15 cellular contexts compared by ENCODE assay signal in the genomic region with DNA sequence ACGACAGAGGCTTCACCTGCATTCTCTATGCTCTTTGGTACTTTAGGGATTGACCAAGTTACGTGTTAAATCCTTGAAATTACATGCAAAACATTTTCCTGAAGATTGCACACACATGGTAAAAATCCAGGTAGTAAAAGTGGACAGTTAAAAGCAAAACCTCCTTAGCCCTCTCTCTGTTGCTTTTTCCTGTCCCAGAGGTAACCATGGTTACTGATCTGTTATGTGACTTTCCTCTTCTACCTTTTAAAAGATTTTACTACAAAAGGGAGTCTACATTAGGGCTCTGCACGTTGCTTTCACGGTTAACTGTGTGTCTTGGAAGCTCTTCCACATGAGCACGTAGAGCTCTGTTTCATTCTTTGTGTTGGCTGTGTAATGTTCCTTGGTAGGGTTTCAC.
"Had no signal": no experiment of that assay in that cellular context is flagged by ENCODE, and none has a peak within 500 bp of the region (broad histone marks: within the 10 kb centered on the region; RNA-seq: fewer than 3 reads in every experiment).

No MANE protein-coding gene starts in this region.

- H3K4me3 Mint-ChIP-seq: activated B cell treated with CpG ODN at 0.5 μM for 24 hours; activated CD4-positive, alpha-beta T cell treated with anti-CD3 and anti-CD28 coated beads, Interleukin-2, amount 10 ng/mL, durations not matched to agents 24 days and 14 days; activated naive CD4-positive, alpha-beta T cell treated with anti-CD3 and anti-CD28 coated beads, Interleukin-2, amount 10 ng/mL, durations not matched to agents 7 days and 5 days; activated T-helper 17 cell treated with anti-CD3 and anti-CD28 coated beads, Interleukin-2, amount 50 U/mL, for 72 hours; T-helper 17 cell had no signal

- H3K9me3 Mint-ChIP-seq: activated B cell treated with CpG ODN at 0.5 μM for 24 hours; activated CD4-positive, alpha-beta T cell treated with anti-CD3 and anti-CD28 coated beads, Interleukin-2, amount 10 ng/mL, durations not matched to agents 24 days and 14 days; activated naive CD4-positive, alpha-beta T cell treated with anti-CD3 and anti-CD28 coated beads, Interleukin-2, amount 10 ng/mL, durations not matched to agents 7 days and 5 days; activated T-helper 17 cell treated with anti-CD3 and anti-CD28 coated beads, Interleukin-2, amount 50 U/mL, for 72 hours had no signal

- H3K27me3 Mint-ChIP-seq: activated B cell treated with CpG ODN at 0.5 μM for 24 hours; activated CD4-positive, alpha-beta T cell treated with anti-CD3 and anti-CD28 coated beads, Interleukin-2, amount 10 ng/mL, durations not matched to agents 24 days and 14 days; activated naive CD4-positive, alpha-beta T cell treated with anti-CD3 and anti-CD28 coated beads, Interleukin-2, amount 10 ng/mL, durations not matched to agents 7 days and 5 days; activated T-helper 17 cell treated with anti-CD3 and anti-CD28 coated beads, Interleukin-2, amount 50 U/mL, for 72 hours; T-helper 17 cell had no signal

- H3K27me3 ChIP-seq: body of pancreas, ovary, spleen had no signal

- H3K4me3 ChIP-seq: body of pancreas, ovary, spleen had no signal

- H3K9me3 ChIP-seq: body of pancreas, ovary, spleen had no signal

- H3K36me3 Mint-ChIP-seq: activated naive CD4-positive, alpha-beta T cell treated with anti-CD3 and anti-CD28 coated beads, Interleukin-2, amount 10 ng/mL, durations not matched to agents 7 days and 5 days had no signal

- H3K36me3 ChIP-seq: ovary had no signal

- ATAC-seq: activated T-helper 17 cell treated with anti-CD3 and anti-CD28 coated beads, Interleukin-2, amount 50 U/mL, for 72 hours; body of pancreas; left lobe of liver; T-helper 17 cell had no signal

- H3K27ac Mint-ChIP-seq: activated B cell treated with CpG ODN at 0.5 μM for 24 hours; activated CD4-positive, alpha-beta T cell treated with anti-CD3 and anti-CD28 coated beads, Interleukin-2, amount 10 ng/mL, durations not matched to agents 24 days and 14 days; activated naive CD4-positive, alpha-beta T cell treated with anti-CD3 and anti-CD28 coated beads, Interleukin-2, amount 10 ng/mL, durations not matched to agents 7 days and 5 days; activated T-helper 17 cell treated with anti-CD3 and anti-CD28 coated beads, Interleukin-2, amount 50 U/mL, for 72 hours; T-helper 17 cell had no signal

- DNase-seq: activated B cell treated with CpG ODN at 0.5 μM for 24 hours; activated CD4-positive, alpha-beta T cell treated with anti-CD3 and anti-CD28 coated beads, Interleukin-2, amount 10 ng/mL, durations not matched to agents 24 days and 14 days; activated CD8-positive, alpha-beta memory T cell treated with anti-CD3 and anti-CD28 coated beads for 24 hours; activated naive CD4-positive, alpha-beta T cell treated with anti-CD3 and anti-CD28 coated beads, Interleukin-2, amount 10 ng/mL, durations not matched to agents 7 days and 5 days; amniotic stem cell; body of pancreas; mesendoderm; retina; stimulated activated CD4-positive, alpha-beta T cell treated with anti-CD3 and anti-CD28 coated beads, Interleukin-1b, Interleukin-23, amount 100 ng/mL, for 48 hours; stimulated activated naive CD4-positive, alpha-beta T cell; T-helper 17 cell had no signal

- H3K4me1 ChIP-seq: body of pancreas had no signal

- H3K27ac ChIP-seq: body of pancreas, spleen had no signal
